In the genomic region with DNA sequence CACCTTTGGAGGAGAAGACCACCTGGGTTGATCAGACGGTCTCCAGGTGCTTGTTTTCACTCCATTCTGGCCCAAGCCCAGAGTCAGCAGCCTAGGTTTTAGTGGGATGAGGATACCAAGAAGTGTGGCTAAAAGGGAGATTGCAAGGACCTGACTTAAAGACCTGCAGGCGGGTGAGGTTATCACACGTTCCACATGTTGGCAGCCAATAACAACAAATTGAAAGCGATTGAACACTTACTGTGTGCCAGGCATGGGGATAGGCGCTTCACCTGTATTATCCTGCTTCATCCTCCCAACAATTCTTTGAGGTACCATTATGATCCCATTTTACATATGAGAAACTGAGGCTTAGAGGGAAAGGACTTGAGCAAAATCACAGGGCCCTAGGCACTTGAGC, we compare ENCODE assay signal across 11 cellular contexts. TPM values are rescaled to one million over a fixed set of nuclear protein-coding genes. Genes with fewer than 3 reads are reported as not detected.
A peak's percentile ranks its signal among the peaks of the same experiment; 100 is the strongest.
DNase-seq lines count a peak whose midpoint lies in the region; ATAC-seq and TF ChIP-seq lines count a peak whose summit lies in the region.
"Had no signal": no experiment of that assay in that cellular context is flagged by ENCODE, and none has a peak within 500 bp of the region (broad histone marks: within the 10 kb centered on the region; RNA-seq: fewer than 3 reads in every experiment).

No MANE protein-coding gene starts in this region.

- no peaks in the 10 kb centered on the region for H3K9me2 ChIP-seq in PC-9 (ENCODE audit: insufficient read depth)

- ATAC-seq in natural killer cell (peak in 1 of 3 donors; percentile 2), GM18867 (IDR thresholded peaks at IDR 0.05; ENCODE audit: unreplicated experiment) (no peak), Right ventricle myocardium superior (ENCODE audit: poor library complexity) (no peak)

- TF ChIP-seq CTCF in PC-9 (conservative IDR thresholded peaks at IDR 0.05) (no peak), astrocyte of the spinal cord (IDR thresholded peaks at IDR 0.05; ENCODE audit: low read depth, low read length) (no peak), natural killer cell (IDR thresholded peaks at IDR 0.05) (no peak), adrenal gland (IDR thresholded peaks at IDR 0.05) (no peak)

- in situ Hi-C loops in Caki2 (cut with HindIII; ENCODE audit: low pct_unique_long_range_greater_than_20kb, low sequenced_read_pairs) (no loop called here), astrocyte of the spinal cord (cut with HindIII; ENCODE audit: low sequenced_read_pairs) (no loop called here)

- intact Hi-C loops in PC-9 (cut with micrococcal nuclease; ENCODE audit: unreplicated experiment), result no loop called here
- intact Hi-C loops in natural killer cell (cut with micrococcal nuclease), result loop anchor here (1.0 to 2.0 kb wide), 4 partner anchors 8 to 501 kb away; no protein-coding TSS in a partner anchor
- intact Hi-C loops in Right ventricle myocardium superior (cut with DNase I), result no loop called here
- intact Hi-C loops in adrenal gland (cut with DNase I), result loop anchor here in 1 of 2 donors (10.0 kb wide), 1 partner anchor 197 kb away; no protein-coding TSS in a partner anchor

- H4K20me1 ChIP-seq in PC-9 (ENCODE audit: insufficient read depth), result peaks cover 27% of the 10 kb centered on the region

- H3K4me1 ChIP-seq in PC-9 (replicated peaks; ENCODE audit: insufficient read depth), result peaks cover 26% of the 10 kb centered on the region
- H3K4me1 ChIP-seq in adrenal gland (replicated peaks in 1 of 2), result no peaks in the 10 kb centered on the region

- no TSS peak for BruUV-seq in PC-9 (replicated peaks; lab: Mats Ljungman, UMichigan)

- H3K4me2 ChIP-seq in PC-9, result peak overlapping the region; percentile 83; the same call in 1 of the 2 replicates

- H3K27ac ChIP-seq in PC-9, result no peak overlapping the region
- no peak overlapping the region for H3K27ac ChIP-seq in adrenal gland

- H3K79me2 ChIP-seq in PC-9 (ENCODE audit: low read depth), result peaks cover 63% of the 10 kb centered on the region

- WGBS in adrenal gland, 4 donors, result 80 to 88% (median 82%) methylated on average over 5 of the region's 5 CpGs

- H3K4me1 Mint-ChIP-seq in natural killer cell, result peaks cover 70 to 79% of the 10 kb centered on the region in 2 donors

- H3K36me3 Mint-ChIP-seq in natural killer cell, result peaks cover 40% of the 10 kb centered on the region

- no peak for TF ChIP-seq POLR2A in adrenal gland (IDR thresholded peaks at IDR 0.05)

- no peak overlapping the region for H2AFZ ChIP-seq in PC-9

- peaks cover 16% of the 10 kb centered on the region; the same call in 1 of the 2 replicates for H3F3A ChIP-seq in PC-9 (ENCODE audit: insufficient read depth, low read depth)

- H3K9me3 Mint-ChIP-seq in natural killer cell, result no peaks in the 10 kb centered on the region

- H3K4me3 Mint-ChIP-seq in natural killer cell, result peak overlapping the region; percentile 100

- DNase-seq in Caki2 (ENCODE audit: low read depth), result peak; percentile 36
- DNase-seq in PC-9, result no peak
- DNase-seq in astrocyte of the spinal cord (ENCODE audit: low read depth, low spot score), result no peak
- DNase-seq in natural killer cell, result no peak
- no peak for DNase-seq in Right ventricle myocardium superior
- DNase-seq in adrenal gland, result no peak
- DNase-seq: dermis blood vessel endothelial cell, foreskin melanocyte, KBM-7, NCI-H2029 treated with DMSO at 0.1 percent for 48 hours had no signal

- CTCF ChIA-PET in PC-9 (lab: Charles Lee), result no interaction called here

- H3K27me3 Mint-ChIP-seq in natural killer cell (ENCODE audit: low read depth in 2 of 2), result no peaks in the 10 kb centered on the region

- H3K36me3 ChIP-seq in PC-9 (ENCODE audit: low read depth) (peaks cover 28% of the 10 kb centered on the region), adrenal gland (replicated peaks in 1 of 2) (no peaks in the 10 kb centered on the region)

- POLR2A ChIA-PET in PC-9 (lab: Charles Lee; ENCODE audit: unreplicated experiment), result interaction anchor here (0.7 kb wide), 1 partner anchor 390 kb away, joined by 5 read pairs; no protein-coding TSS in a partner anchor

- 0 out of 2 replicates have a peak overlapping the region, but pooled peaks have one; percentile 91 for H3K4me3 ChIP-seq in PC-9
- peak overlapping the region; percentile 81 for H3K4me3 ChIP-seq in astrocyte of the spinal cord (ENCODE audit: low read depth, low read length)
- no peak overlapping the region for H3K4me3 ChIP-seq in adrenal gland

- peak overlapping the region; percentile 95 to 99 for H3K27ac Mint-ChIP-seq in natural killer cell

- no peaks in the 10 kb centered on the region for H3K27me3 ChIP-seq in PC-9 (ENCODE audit: insufficient read depth, low read depth)
- H3K27me3 ChIP-seq in adrenal gland, result peaks cover 6% of the 10 kb centered on the region

- no peaks in the 10 kb centered on the region for H3K9me3 ChIP-seq in PC-9 (ENCODE audit: insufficient read depth, low read depth)
- H3K9me3 ChIP-seq in adrenal gland (replicated peaks in 1 of 3), result no peaks in the 10 kb centered on the region

RNA-seq across cellular contexts. Expression of a gene that starts 5.0 kb away (rescaled TPM):
- total RNA-seq in Caki2 (2014; rRNA removed; shearing (Covaris generic); ENCODE audit: low replicate concordance), result 43.2 and 54.8 TPM in 2 replicates
- 51.3 TPM in 2 replicates for total RNA-seq in PC-9 (2021)
- total RNA-seq in natural killer cell, result 100 to 1,000 TPM; 492 to 756 (median 664) TPM
- 2.9 TPM for total RNA-seq in Right ventricle myocardium superior
- 10 to 100 TPM in 3 of 8 donors, 1 to 10 TPM in 5; 1.4 to 16.0 (median 8.5) TPM for total RNA-seq in adrenal gland
- 1 to 10 TPM; 3.1 to 8.8 (median 3.4) TPM for polyA plus RNA-seq in adrenal gland

Comparison
In these comparisons a context has a peak if more than half of its experiments do, and no peak if none do; other contexts are left out.
1. H3K4me3 ChIP-seq: peak in PC-9 (single experiment) and astrocyte of the spinal cord (single experiment); none in adrenal gland (0 of 4).